In the genomic region with DNA sequence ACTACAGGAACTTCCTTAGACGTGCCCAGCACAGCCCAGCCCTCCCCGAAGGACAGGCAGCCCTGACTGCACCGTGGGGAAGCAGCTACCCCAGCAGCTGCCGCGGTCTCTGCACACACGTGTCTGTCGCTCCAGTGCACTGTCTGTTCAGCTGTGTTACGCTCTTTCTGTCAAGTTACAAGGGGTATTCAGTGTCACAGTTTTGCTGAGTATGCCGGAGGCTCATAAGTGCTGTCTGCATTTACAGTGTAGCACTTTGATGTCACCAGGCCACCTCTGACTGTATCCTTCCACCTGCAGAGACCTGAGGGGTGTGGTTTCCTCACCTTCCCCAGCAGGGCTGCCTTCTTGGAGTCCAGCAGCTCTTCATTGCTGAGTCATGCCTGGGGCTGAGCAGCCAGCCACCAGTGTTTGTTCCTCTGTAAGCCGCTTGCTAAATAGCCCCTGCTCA, we compare ENCODE assay signal across 8 cellular contexts.
A peak's percentile ranks its signal among the peaks of the same experiment; 100 is the strongest.
DNase-seq lines count a peak whose midpoint lies in the region; ATAC-seq, FAIRE-seq and TF ChIP-seq lines count a peak whose summit lies in the region.

No MANE protein-coding gene starts in this region.

- peak overlapping the region; percentile 60 for H3K4me2 ChIP-seq in A549

- intact Hi-C loops in upper lobe of right lung (cut with DNase I) (no loop called here), esophagus muscularis mucosa (cut with DNase I) (no loop called here)

- CTCF ChIA-PET in A549 (lab: Yijun Ruan, JAX) = no interaction called here

- DNase-seq in A549 (ENCODE audit: low read depth in 1 of 2, low spot score in 1 of 2) (peak; percentile 54 to 58), NCI-H510A treated with DMSO at 0.1 percent for 48 hours (lab: John Stamatoyannopoulos, UW) (peak; percentile 91), germinal center (ENCODE audit: low spot score) (peak; percentile 82), upper lobe of right lung (no peak), esophagus muscularis mucosa (ENCODE audit: extremely low spot score) (no peak)
- DNase-seq in activated CD4-positive, CD25-positive, alpha-beta regulatory T cell (lab: John Stamatoyannopoulos, UW) = no peak

- no peak for TF ChIP-seq RAD21 in A549 (conservative IDR thresholded peaks at IDR 0.05 in 1 of 2, IDR thresholded peaks at IDR 0.05 in 1 of 2)

- TF ChIP-seq POLR2A in A549 (IDR thresholded peaks at IDR 0.05; ENCODE audit: low read length) (no peak), GM18526 (IDR thresholded peaks at IDR 0.05; ENCODE audit: extremely low read depth, insufficient read length) (peak; percentile 56), esophagus muscularis mucosa (IDR thresholded peaks at IDR 0.05; ENCODE audit: low read depth) (no peak)

- H3K4me3 ChIP-seq in A549 (no peak overlapping the region), upper lobe of right lung (no peak overlapping the region), esophagus muscularis mucosa (no peak overlapping the region)

- H3K27me3 ChIP-seq in upper lobe of right lung = no peaks in the 10 kb centered on the region
- H3K27me3 ChIP-seq in esophagus muscularis mucosa = no peaks in the 10 kb centered on the region

- ATAC-seq in A549 (peak; percentile 65 to 85; a peak in 5 of 6 replicates), HG02973 (IDR thresholded peaks at IDR 0.05; ENCODE audit: unreplicated experiment) (peak; percentile 62), upper lobe of right lung (peak; percentile 39)

- no peaks in the 10 kb centered on the region for H3K9me3 ChIP-seq in A549
- H3K9me3 ChIP-seq in upper lobe of right lung = no peaks in the 10 kb centered on the region
- no peaks in the 10 kb centered on the region for H3K9me3 ChIP-seq in esophagus muscularis mucosa

- TF ChIP-seq CTCF in A549 (IDR thresholded peaks at IDR 0.05) = no peak
- no peak for TF ChIP-seq CTCF in upper lobe of right lung (IDR thresholded peaks at IDR 0.05)
- TF ChIP-seq CTCF in esophagus muscularis mucosa (IDR thresholded peaks at IDR 0.05) = no peak

- H3K36me3 ChIP-seq in upper lobe of right lung (peaks cover 52% of the 10 kb centered on the region), esophagus muscularis mucosa (peaks cover 33 to 70% (median 58%) of the 10 kb centered on the region in 4 donors)

- FAIRE-seq in A549 (lab: Jason Lieb, UNC) = no peak

- peak overlapping the region; percentile 74 to 85 for H3K27ac ChIP-seq in A549
- no peak overlapping the region for H3K27ac ChIP-seq in upper lobe of right lung
- H3K27ac ChIP-seq in esophagus muscularis mucosa (replicated peaks in 1 of 4) = no peak overlapping the region

- TF ChIP-seq EP300 in A549 (IDR thresholded peaks at IDR 0.05) = no peak
- no peak for TF ChIP-seq EP300 in esophagus muscularis mucosa (IDR thresholded peaks at IDR 0.05)

- POLR2A ChIA-PET in A549 (lab: Yijun Ruan, JAX) = no interaction called here

- WGBS in A549 (ENCODE audit: missing lambda C conversion rate) = 45% methylated on average over 10 of the region's 10 CpGs
- WGBS in esophagus muscularis mucosa = 75% methylated on average over 10 of the region's 10 CpGs

- H3K4me1 ChIP-seq in A549 (peaks cover 17% of the 10 kb centered on the region), upper lobe of right lung (no peaks in the 10 kb centered on the region), esophagus muscularis mucosa (peaks cover 0 to 15% (median 8%) of the 10 kb centered on the region in 4 donors)

TF ChIP-seq in A549, 52 proteins besides CTCF, POLR2A, EP300 and RAD21:
- TF ChIP-seq, protein P1, sequence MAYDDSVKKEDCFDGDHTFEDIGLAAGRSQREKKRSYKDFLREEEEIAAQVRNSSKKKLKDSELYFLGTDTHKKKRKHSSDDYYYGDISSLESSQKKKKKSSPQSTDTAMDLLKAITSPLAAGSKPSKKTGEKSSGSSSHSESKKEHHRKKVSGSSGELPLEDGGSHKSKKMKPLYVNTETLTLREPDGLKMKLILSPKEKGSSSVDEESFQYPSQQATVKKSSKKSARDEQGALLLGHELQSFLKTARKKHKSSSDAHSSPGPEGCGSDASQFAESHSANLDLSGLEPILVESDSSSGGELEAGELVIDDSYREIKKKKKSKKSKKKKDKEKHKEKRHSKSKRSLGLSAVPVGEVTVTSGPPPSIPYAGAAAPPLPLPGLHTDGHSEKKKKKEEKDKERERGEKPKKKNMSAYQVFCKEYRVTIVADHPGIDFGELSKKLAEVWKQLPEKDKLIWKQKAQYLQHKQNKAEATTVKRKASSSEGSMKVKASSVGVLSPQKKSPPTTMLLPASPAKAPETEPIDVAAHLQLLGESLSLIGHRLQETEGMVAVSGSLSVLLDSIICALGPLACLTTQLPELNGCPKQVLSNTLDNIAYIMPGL (CRISPR knock-in tag; IDR thresholded peaks at IDR 0.05; ENCODE audit: borderline replicate concordance) = no peak
- TF ChIP-seq KDM1A (IDR thresholded peaks at IDR 0.05; ENCODE audit: low read depth) = no peak
- TF ChIP-seq HOXA7 (CRISPR knock-in tag; IDR thresholded peaks at IDR 0.05) = no peak
- TF ChIP-seq HES2 (IDR thresholded peaks at IDR 0.05) = no peak
- TF ChIP-seq NFE2L2 (conservative IDR thresholded peaks at IDR 0.05; ENCODE audit: low read length) = peak; percentile 35; the same call in 1 of the 2 replicates
- TF ChIP-seq, protein P2, sequence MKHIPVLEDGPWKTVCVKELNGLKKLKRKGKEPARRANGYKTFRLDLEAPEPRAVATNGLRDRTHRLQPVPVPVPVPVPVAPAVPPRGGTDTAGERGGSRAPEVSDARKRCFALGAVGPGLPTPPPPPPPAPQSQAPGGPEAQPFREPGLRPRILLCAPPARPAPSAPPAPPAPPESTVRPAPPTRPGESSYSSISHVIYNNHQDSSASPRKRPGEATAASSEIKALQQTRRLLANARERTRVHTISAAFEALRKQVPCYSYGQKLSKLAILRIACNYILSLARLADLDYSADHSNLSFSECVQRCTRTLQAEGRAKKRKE (CRISPR knock-in tag; IDR thresholded peaks at IDR 0.05; ENCODE audit: low read depth) = no peak
- TF ChIP-seq RFX5 (IDR thresholded peaks at IDR 0.05) = no peak
- peak; percentile 87 for TF ChIP-seq MAFK (IDR thresholded peaks at IDR 0.05; ENCODE audit: partially characterized antibody)
- TF ChIP-seq POLR2AphosphoS2 (conservative IDR thresholded peaks at IDR 0.05; ENCODE audit: low read length) = no peak
- TF ChIP-seq CBX2 (IDR thresholded peaks at IDR 0.05; ENCODE audit: borderline replicate concordance, low read depth) = no peak
- TF ChIP-seq ZFP36 (IDR thresholded peaks at IDR 0.05; ENCODE audit: borderline replicate concordance, partially characterized antibody) = no peak
- no peak for TF ChIP-seq HOXB13 (CRISPR knock-in tag; IDR thresholded peaks at IDR 0.05; ENCODE audit: low read depth)
- TF ChIP-seq HDAC2 (IDR thresholded peaks at IDR 0.05) = no peak

Comparison
In these comparisons a context has a peak if more than half of its experiments do, and no peak if none do; other contexts are left out.
1. DNase-seq: peak in A549 (2 of 2), NCI-H510A treated with DMSO at 0.1 percent for 48 hours (single experiment) and germinal center (single experiment); none in upper lobe of right lung (single experiment), activated CD4-positive, CD25-positive, alpha-beta regulatory T cell (0 of 4) and esophagus muscularis mucosa (single experiment).
2. H3K27ac ChIP-seq: peak in A549 (2 of 2); none in upper lobe of right lung (single experiment) and esophagus muscularis mucosa (0 of 4).
3. Peak in every context shown above with its lines, with median percentiles within 50 percentile points of each other: ATAC-seq.